ENCODE assay signal across 32 cellular contexts in the genomic region with DNA sequence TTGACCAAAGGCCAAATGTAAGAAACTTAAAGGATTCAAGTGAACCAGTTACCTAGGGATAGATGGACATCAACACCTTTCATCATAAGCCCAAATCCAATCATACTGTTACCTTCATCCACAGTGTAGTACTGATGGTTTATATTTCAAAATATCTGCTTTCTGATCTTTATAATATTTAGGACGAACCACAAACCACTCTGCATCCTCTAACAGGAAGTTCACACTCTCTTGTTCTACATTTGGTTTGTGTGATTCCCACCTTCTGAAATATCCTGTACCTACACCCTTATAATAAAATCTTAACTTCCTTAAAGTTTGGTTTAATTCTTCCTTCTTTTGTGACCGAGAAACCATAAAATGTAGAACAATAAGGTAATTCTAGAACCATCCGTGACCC.
"Had no signal": no experiment of that assay in that cellular context is flagged by ENCODE, and none has a peak within 500 bp of the region (broad histone marks: within the 10 kb centered on the region; RNA-seq: fewer than 3 reads in every experiment).

No MANE protein-coding gene starts in this region.

- ATAC-seq: activated CD4-positive, CD25-positive, alpha-beta regulatory T cell treated with anti-CD3 and anti-CD28 coated beads, Interleukin-2, amount 50 U/mL, for 24 hours; activated naive CD8-positive, alpha-beta T cell treated with anti-CD3 and anti-CD28 coated beads, Interleukin-2, amount 50 U/mL, for 24 hours; heart right ventricle; left cardiac atrium; left ventricle myocardium superior; pancreas; sciatic nerve; stimulated activated naive B cell treated with anti-CD40 and anti-IgM and Interleukin-4, amounts not matched to agents 10 μg/mL and 1 μg/mL and 100 μg/mL, for 72 hours; upper lobe of right lung had no signal

- H3K4me1 ChIP-seq: breast epithelium, esophagus squamous epithelium, heart right ventricle, prostate gland, stomach, thyroid gland, upper lobe of right lung had no signal

- H3K9me3 ChIP-seq: breast epithelium, esophagus squamous epithelium, heart right ventricle, pancreas, prostate gland, stomach, thyroid gland, upper lobe of right lung had no signal

- FAIRE-seq: colon, endometrium, pancreas had no signal

- H3K4me3 ChIP-seq: breast epithelium, esophagus squamous epithelium, heart right ventricle, pancreas, prostate gland, skin epidermis, stomach, thyroid gland, upper lobe of right lung had no signal

- H3K36me3 ChIP-seq: breast epithelium, esophagus squamous epithelium, heart right ventricle, pancreas, prostate gland, stomach, thyroid gland, upper lobe of right lung, WERI-Rb-1 had no signal

- DNase-seq: activated CD4-positive, alpha-beta T cell treated with anti-CD3 and anti-CD28 coated beads for 48 hours; activated CD4-positive, alpha-beta T cell treated with anti-CD3 and anti-CD28 coated beads, Interleukin-2, amount 50 U/mL, for 48 hours; activated CD8-positive, alpha-beta memory T cell treated with anti-CD3 and anti-CD28 coated beads for 24 hours; activated naive CD8-positive, alpha-beta T cell treated with anti-CD3 and anti-CD28 coated beads, Interleukin-2, amount 50 U/mL, for 24 hours; dermis blood vessel endothelial cell; effector CD4-positive, alpha-beta T cell; esophagus squamous epithelium; foreskin melanocyte; heart right ventricle; islet precursor cell; left cardiac atrium; left ventricle myocardium superior; naive B cell; nucleus accumbens; pancreas; retina; stimulated activated CD4-positive, alpha-beta T cell treated with anti-CD3 and anti-CD28 coated beads, Interleukin-4, amount 100 ng/mL, for 4 hours; stimulated activated CD8-positive, alpha-beta memory T cell treated with anti-CD3 and anti-CD28 coated beads, Interleukin-4, amount 100 ng/mL, for 48 hours; stimulated activated naive B cell treated with anti-CD40 and anti-IgM and Interleukin-4, amounts not matched to agents 10 μg/mL and 1 μg/mL and 100 μg/mL, for 72 hours; stomach; T1000; thyroid gland; upper lobe of right lung; WERI-Rb-1 had no signal

- H3K27ac ChIP-seq: breast epithelium, epithelial cell of prostate, esophagus squamous epithelium, heart right ventricle, pancreas, prostate gland, skin epidermis, stomach, thyroid gland, upper lobe of right lung, WERI-Rb-1 had no signal

- H3K27me3 ChIP-seq: breast epithelium, esophagus squamous epithelium, heart right ventricle, pancreas, stomach, thyroid gland, upper lobe of right lung had no signal
